ENCODE assay signal across 17 cellular contexts in the genomic region with DNA sequence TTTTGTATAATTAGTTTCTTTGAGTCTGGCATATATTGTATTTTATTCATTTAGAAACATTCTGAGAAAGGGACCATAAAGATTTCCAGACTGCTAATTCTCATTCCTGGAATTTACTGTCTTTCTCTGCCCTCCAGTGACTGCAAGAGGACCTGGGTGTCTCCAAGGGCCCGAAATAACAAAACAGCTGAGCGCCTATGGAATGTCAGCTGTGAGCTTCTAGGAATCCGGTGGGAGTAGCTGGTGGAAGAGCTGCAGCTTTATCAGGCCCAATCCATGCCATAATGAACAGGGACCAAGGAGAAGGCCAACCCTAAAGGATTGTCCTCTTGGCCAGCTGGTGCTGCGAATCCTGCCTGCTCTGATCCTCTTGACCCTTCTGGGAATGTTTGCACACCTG. TPM values are rescaled to one million over a fixed set of nuclear protein-coding genes. Genes with fewer than 3 reads are reported as not detected.
DNase-seq lines count a peak whose midpoint lies in the region; ATAC-seq and TF ChIP-seq lines count a peak whose summit lies in the region.
"Had no signal": no experiment of that assay in that cellular context is flagged by ENCODE, and none has a peak within 500 bp of the region (broad histone marks: within the 10 kb centered on the region; RNA-seq: fewer than 3 reads in every experiment).

No MANE protein-coding gene starts in this region.

- H3F3A ChIP-seq in GM23338 (replicated peaks; ENCODE audit: low read depth) = no peaks in the 10 kb centered on the region

- H3K27me3 ChIP-seq in GM23338 (ENCODE audit: insufficient read depth) (no peaks in the 10 kb centered on the region), skeletal muscle tissue (ENCODE audit: control insufficient read depth in 3 of 3, insufficient read depth in 3 of 3, low read length in 3 of 3) (no peaks in the 10 kb centered on the region)

- peaks cover 14% of the 10 kb centered on the region for H3K4me1 ChIP-seq in GM23338 (ENCODE audit: insufficient read depth)
- H3K4me1 ChIP-seq in skeletal muscle tissue (ENCODE audit: control insufficient read depth in 3 of 3, insufficient read depth in 3 of 3, low read length in 3 of 3) = peaks cover 21 to 24% (median 22%) of the 10 kb centered on the region in 3 donors

- H4K20me1 ChIP-seq in GM23338 (replicated peaks; ENCODE audit: insufficient read depth) = no peaks in the 10 kb centered on the region

- no peak overlapping the region for H2AFZ ChIP-seq in GM23338

- H3K4me2 ChIP-seq in GM23338 = no peak overlapping the region

- H3K4me1 Mint-ChIP-seq in GM23338 = peaks cover 27% of the 10 kb centered on the region

- ATAC-seq in GM23338 = no peak
- no peak for ATAC-seq in GM21737 (IDR thresholded peaks at IDR 0.05; ENCODE audit: unreplicated experiment)
- ATAC-seq in GM21367 (IDR thresholded peaks at IDR 0.05; ENCODE audit: unreplicated experiment) = no peak

- DNase-seq in GM23338 (ENCODE audit: low spot score) (peak; percentile 17), SHP77 treated with DMSO at 0.1 percent for 48 hours (lab: John Stamatoyannopoulos, UW) (peak; percentile 35), myocyte (ENCODE audit: low read depth) (peak; percentile 93), middle frontal gyrus (ENCODE audit: extremely low spot score, low spot score) (no peak)
- DNase-seq: DMS 273 treated with DMSO at 0.1 percent for 48 hours, H9, NCI-H1105 treated with DMSO at 0.1 percent for 48 hours, NCI-H1694 treated with DMSO at 0.1 percent for 48 hours, NCI-H2107, NCI-H2227 treated with DMSO at 0.1 percent for 48 hours, NCI-H526 treated with DMSO at 0.1 percent for 48 hours had no signal

- H3K36me3 ChIP-seq in GM23338 (ENCODE audit: insufficient read depth) (no peaks in the 10 kb centered on the region), skeletal muscle tissue (ENCODE audit: control insufficient read depth in 3 of 3, insufficient read depth in 3 of 3, low read length in 3 of 3) (no peaks in the 10 kb centered on the region)

- H3K9me3 Mint-ChIP-seq in GM23338 = no peaks in the 10 kb centered on the region
- H3K9me3 Mint-ChIP-seq: H9 had no signal

- no peaks in the 10 kb centered on the region for H3K9me2 ChIP-seq in GM23338 (ENCODE audit: insufficient read depth)

- no peak overlapping the region for H3K9ac ChIP-seq in skeletal muscle tissue (ENCODE audit: low read depth in 1 of 3, low read length in 3 of 3)

- no peaks in the 10 kb centered on the region for H3K9me3 ChIP-seq in skeletal muscle tissue (ENCODE audit: control insufficient read depth in 3 of 3, low read length in 3 of 3)

- H3K36me3 Mint-ChIP-seq in GM23338 (ENCODE audit: low read depth) = no peaks in the 10 kb centered on the region

- H3K4me3 ChIP-seq in GM23338 = no peak overlapping the region
- peak overlapping the region in 1 of 3 donors; percentile 37 for H3K4me3 ChIP-seq in skeletal muscle tissue (ENCODE audit: low read length in 3 of 3)

- no peak overlapping the region for H3K27ac Mint-ChIP-seq in GM23338
- H3K27ac Mint-ChIP-seq: H9 had no signal

- H3K27me3 Mint-ChIP-seq in GM23338 (ENCODE audit: insufficient read depth, low read depth, poor library complexity) = peaks cover 3% of the 10 kb centered on the region

- H3K27ac ChIP-seq in GM23338 (ENCODE audit: low read depth) (no peak overlapping the region), skeletal muscle tissue (ENCODE audit: low read depth, low read length) (peak overlapping the region; percentile 36)
- H3K27ac ChIP-seq: C4-2B, RWPE1 had no signal

- no peaks in the 10 kb centered on the region for H3K79me2 ChIP-seq in GM23338 (replicated peaks; ENCODE audit: insufficient read depth)

- no peak overlapping the region for H3K4me3 Mint-ChIP-seq in GM23338
- H3K4me3 Mint-ChIP-seq: H9 had no signal

- TF ChIP-seq CTCF in GM23338 (conservative IDR thresholded peaks at IDR 0.05; ENCODE audit: low read depth in 2 of 2) = no peak

TF ChIP-seq in GM23338, 12 proteins besides CTCF, POLR2A, EP300 and RAD21 (continues in another document):
- TF ChIP-seq CREB1 (CRISPR knock-in tag; IDR thresholded peaks at IDR 0.05; ENCODE audit: low read depth) = no peak
- TF ChIP-seq ZNF331 (CRISPR knock-in tag; IDR thresholded peaks at IDR 0.05; ENCODE audit: low read depth) = no peak
- TF ChIP-seq STAT1 (IDR thresholded peaks at IDR 0.05; ENCODE audit: unreplicated experiment) = no peak
- TF ChIP-seq, protein P1, sequence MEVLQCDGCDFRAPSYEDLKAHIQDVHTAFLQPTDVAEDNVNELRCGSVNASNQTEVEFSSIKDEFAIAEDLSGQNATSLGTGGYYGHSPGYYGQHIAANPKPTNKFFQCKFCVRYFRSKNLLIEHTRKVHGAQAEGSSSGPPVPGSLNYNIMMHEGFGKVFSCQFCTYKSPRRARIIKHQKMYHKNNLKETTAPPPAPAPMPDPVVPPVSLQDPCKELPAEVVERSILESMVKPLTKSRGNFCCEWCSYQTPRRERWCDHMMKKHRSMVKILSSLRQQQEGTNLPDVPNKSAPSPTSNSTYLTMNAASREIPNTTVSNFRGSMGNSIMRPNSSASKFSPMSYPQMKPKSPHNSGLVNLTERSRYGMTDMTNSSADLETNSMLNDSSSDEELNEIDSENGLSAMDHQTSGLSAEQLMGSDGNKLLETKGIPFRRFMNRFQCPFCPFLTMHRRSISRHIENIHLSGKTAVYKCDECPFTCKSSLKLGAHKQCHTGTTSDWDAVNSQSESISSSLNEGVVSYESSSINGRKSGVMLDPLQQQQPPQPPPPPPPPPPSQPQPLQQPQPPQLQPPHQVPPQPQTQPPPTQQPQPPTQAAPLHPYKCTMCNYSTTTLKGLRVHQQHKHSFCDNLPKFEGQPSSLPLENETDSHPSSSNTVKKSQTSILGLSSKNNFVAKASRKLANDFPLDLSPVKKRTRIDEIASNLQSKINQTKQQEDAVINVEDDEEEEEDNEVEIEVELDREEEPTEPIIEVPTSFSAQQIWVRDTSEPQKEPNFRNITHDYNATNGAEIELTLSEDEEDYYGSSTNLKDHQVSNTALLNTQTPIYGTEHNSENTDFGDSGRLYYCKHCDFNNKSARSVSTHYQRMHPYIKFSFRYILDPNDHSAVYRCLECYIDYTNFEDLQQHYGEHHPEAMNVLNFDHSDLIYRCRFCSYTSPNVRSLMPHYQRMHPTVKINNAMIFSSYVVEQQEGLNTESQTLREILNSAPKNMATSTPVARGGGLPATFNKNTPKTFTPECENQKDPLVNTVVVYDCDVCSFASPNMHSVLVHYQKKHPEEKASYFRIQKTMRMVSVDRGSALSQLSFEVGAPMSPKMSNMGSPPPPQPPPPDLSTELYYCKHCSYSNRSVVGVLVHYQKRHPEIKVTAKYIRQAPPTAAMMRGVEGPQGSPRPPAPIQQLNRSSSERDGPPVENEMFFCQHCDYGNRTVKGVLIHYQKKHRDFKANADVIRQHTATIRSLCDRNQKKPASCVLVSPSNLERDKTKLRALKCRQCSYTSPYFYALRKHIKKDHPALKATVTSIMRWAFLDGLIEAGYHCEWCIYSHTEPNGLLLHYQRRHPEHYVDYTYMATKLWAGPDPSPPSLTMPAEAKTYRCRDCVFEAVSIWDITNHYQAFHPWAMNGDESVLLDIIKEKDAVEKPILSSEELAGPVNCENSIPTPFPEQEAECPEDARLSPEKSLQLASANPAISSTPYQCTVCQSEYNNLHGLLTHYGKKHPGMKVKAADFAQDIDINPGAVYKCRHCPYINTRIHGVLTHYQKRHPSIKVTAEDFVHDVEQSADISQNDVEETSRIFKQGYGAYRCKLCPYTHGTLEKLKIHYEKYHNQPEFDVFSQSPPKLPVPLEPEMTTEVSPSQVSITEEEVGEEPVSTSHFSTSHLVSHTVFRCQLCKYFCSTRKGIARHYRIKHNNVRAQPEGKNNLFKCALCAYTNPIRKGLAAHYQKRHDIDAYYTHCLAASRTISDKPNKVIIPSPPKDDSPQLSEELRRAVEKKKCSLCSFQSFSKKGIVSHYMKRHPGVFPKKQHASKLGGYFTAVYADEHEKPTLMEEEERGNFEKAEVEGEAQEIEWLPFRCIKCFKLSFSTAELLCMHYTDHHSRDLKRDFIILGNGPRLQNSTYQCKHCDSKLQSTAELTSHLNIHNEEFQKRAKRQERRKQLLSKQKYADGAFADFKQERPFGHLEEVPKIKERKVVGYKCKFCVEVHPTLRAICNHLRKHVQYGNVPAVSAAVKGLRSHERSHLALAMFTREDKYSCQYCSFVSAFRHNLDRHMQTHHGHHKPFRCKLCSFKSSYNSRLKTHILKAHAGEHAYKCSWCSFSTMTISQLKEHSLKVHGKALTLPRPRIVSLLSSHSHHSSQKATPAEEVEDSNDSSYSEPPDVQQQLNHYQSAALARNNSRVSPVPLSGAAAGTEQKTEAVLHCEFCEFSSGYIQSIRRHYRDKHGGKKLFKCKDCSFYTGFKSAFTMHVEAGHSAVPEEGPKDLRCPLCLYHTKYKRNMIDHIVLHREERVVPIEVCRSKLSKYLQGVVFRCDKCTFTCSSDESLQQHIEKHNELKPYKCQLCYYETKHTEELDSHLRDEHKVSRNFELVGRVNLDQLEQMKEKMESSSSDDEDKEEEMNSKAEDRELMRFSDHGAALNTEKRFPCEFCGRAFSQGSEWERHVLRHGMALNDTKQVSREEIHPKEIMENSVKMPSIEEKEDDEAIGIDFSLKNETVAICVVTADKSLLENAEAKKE (CRISPR knock-in tag; IDR thresholded peaks at IDR 0.05) = no peak
- no peak for TF ChIP-seq EZH2 (IDR thresholded peaks at IDR 0.05; ENCODE audit: low read depth, unreplicated experiment)
- no peak for TF ChIP-seq ETS1 (IDR thresholded peaks at IDR 0.05)
- no peak for TF ChIP-seq NANOG (IDR thresholded peaks at IDR 0.05; ENCODE audit: borderline replicate concordance)

RNA-seq across cellular contexts. Expression of gene RDH12, which starts 31.9 kb away (rescaled TPM):
- total RNA-seq in GM23338 (2014; rRNA removed; shearing (Covaris generic)) = 0.28 and 0.54 TPM in 2 replicates
- polyA plus RNA-seq in GM23338 (2016; fragmentation: Nextera tagmentation; extraction: Ambion mirVana) = 1.6 and 1.7 TPM in 2 replicates
- total RNA-seq in myocyte = 0.16 TPM in 1 of 2 replicates, not detected in the other
- 0.15 TPM for polyA plus RNA-seq in myocyte (2012)
- 0.52 TPM for total RNA-seq in skeletal muscle tissue
- total RNA-seq: A673 had no signal

RNA-seq across cellular contexts. Expression of gene RDH11, which starts 38.0 kb away (rescaled TPM):
- 139 and 142 TPM in 2 replicates for total RNA-seq in GM23338 (2014; rRNA removed; shearing (Covaris generic))
- polyA plus RNA-seq in GM23338 (2016; fragmentation: Nextera tagmentation; extraction: Ambion mirVana) = 83.5 and 95.2 TPM in 2 replicates
- total RNA-seq in myocyte = 79.9 and 105 TPM in 2 replicates
- polyA plus RNA-seq in myocyte (2012) = 64.4 TPM
- total RNA-seq in skeletal muscle tissue = 35.5 TPM

RNA-seq across cellular contexts. Expression of gene VTI1B, which starts 59.2 kb away (rescaled TPM):
- 44.5 and 44.7 TPM in 2 replicates for total RNA-seq in GM23338 (2014; rRNA removed; shearing (Covaris generic))
- polyA plus RNA-seq in GM23338 (2016; fragmentation: Nextera tagmentation; extraction: Ambion mirVana) = 90.2 and 96.1 TPM in 2 replicates
- total RNA-seq in myocyte (38.4 and 41.6 TPM in 2 replicates), skeletal muscle tissue (20.4 TPM)
- polyA plus RNA-seq in myocyte (2012) = 119 TPM
